Comparison of ENCODE assay signal across 20 cellular contexts in the genomic region with DNA sequence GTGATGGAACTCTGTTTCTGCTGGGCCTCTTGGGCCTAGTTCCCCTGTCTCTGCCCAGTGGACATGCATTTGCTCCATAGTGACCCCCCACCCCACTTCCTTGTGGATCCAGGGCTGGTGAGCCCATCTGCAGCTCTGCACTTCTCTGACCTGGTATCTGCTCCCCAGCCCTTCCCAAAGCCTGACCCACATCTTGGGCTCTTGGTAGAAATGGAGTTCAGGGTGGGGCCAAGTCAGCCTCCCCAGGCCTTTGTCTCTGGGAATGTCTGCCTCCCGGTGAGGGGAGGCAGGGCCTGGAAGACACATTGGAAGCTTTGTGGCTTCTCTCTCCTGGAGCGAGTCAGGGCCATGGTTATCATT. TPM values are rescaled to one million over a fixed set of nuclear protein-coding genes. Genes with fewer than 3 reads are reported as not detected.
DNase-seq lines count a peak whose midpoint lies in the region; ATAC-seq and TF ChIP-seq lines count a peak whose summit lies in the region.
"Had no signal": no experiment of that assay in that cellular context is flagged by ENCODE, and none has a peak within 500 bp of the region (broad histone marks: within the 10 kb centered on the region; RNA-seq: fewer than 3 reads in every experiment).

No MANE protein-coding gene starts in this region.

- H3K4me3 Mint-ChIP-seq in activated T-helper 1 cell treated with anti-CD3 and anti-CD28 coated beads, Interleukin-12 subunit alpha, Interleukin-12 subunit beta, Interleukin-2, Interleukin-4 antibody, amounts not matched to agents 30 ng/mL and 10 ng/mL and 1 ng/mL, durations not matched to agents 14 hours and 24 hours and 36 hours, result no peak overlapping the region
- H3K4me3 Mint-ChIP-seq: B cell; CD4-positive, CD25-positive, alpha-beta regulatory T cell; CD8-positive, alpha-beta T cell; GM23338 had no signal

- no peak for TF ChIP-seq POLR2A in sigmoid colon (IDR thresholded peaks at IDR 0.05)

- H3K4me3 ChIP-seq in sigmoid colon (no peak overlapping the region), left lung (no peak overlapping the region)
- H3K4me3 ChIP-seq: BLaER1, GM12878, GM23338 had no signal

- peaks cover 19% of the 10 kb centered on the region for H3K27me3 Mint-ChIP-seq in activated T-helper 1 cell treated with anti-CD3 and anti-CD28 coated beads, Interleukin-12 subunit alpha, Interleukin-12 subunit beta, Interleukin-2, Interleukin-4 antibody, amounts not matched to agents 30 ng/mL and 10 ng/mL and 1 ng/mL, durations not matched to agents 14 hours and 24 hours and 36 hours (ENCODE audit: insufficient read depth)

- ATAC-seq in left lung, result no peak
- ATAC-seq: CD8-positive, alpha-beta T cell; GM23338 had no signal

- H3K9me3 Mint-ChIP-seq in activated T-helper 1 cell treated with anti-CD3 and anti-CD28 coated beads, Interleukin-12 subunit alpha, Interleukin-12 subunit beta, Interleukin-2, Interleukin-4 antibody, amounts not matched to agents 30 ng/mL and 10 ng/mL and 1 ng/mL, durations not matched to agents 14 hours and 24 hours and 36 hours, result no peaks in the 10 kb centered on the region
- H3K9me3 Mint-ChIP-seq: CD4-positive, CD25-positive, alpha-beta regulatory T cell; CD8-positive, alpha-beta T cell had no signal

- TF ChIP-seq CTCF in sigmoid colon (IDR thresholded peaks at IDR 0.05), result no peak
- TF ChIP-seq CTCF in left lung (IDR thresholded peaks at IDR 0.05), result no peak

- intact Hi-C loops in posterior vena cava (cut with DNase I), result no loop called here
- intact Hi-C loops in sigmoid colon (cut with DNase I), result no loop called here
- intact Hi-C loops in left lung (cut with DNase I), result no loop called here
- intact Hi-C loops in activated T-helper 1 cell treated with anti-CD3 and anti-CD28 coated beads, Interleukin-12 subunit alpha, Interleukin-12 subunit beta, Interleukin-2, Interleukin-4 antibody, amounts not matched to agents 30 ng/mL and 10 ng/mL and 1 ng/mL, durations not matched to agents 14 hours and 24 hours and 36 hours (cut with micrococcal nuclease), result no loop called here

- H3K27ac Mint-ChIP-seq in activated T-helper 1 cell treated with anti-CD3 and anti-CD28 coated beads, Interleukin-12 subunit alpha, Interleukin-12 subunit beta, Interleukin-2, Interleukin-4 antibody, amounts not matched to agents 30 ng/mL and 10 ng/mL and 1 ng/mL, durations not matched to agents 14 hours and 24 hours and 36 hours, result no peak overlapping the region
- H3K27ac Mint-ChIP-seq: B cell; CD8-positive, alpha-beta T cell; GM23338 had no signal

- H3K27ac ChIP-seq in sigmoid colon (no peak overlapping the region), left lung (no peak overlapping the region)
- H3K27ac ChIP-seq: 22Rv1, BLaER1, C4-2B had no signal

- WGBS in sigmoid colon, 2 donors, result 75 to 81% methylated on average over 2 of the region's 2 CpGs

- no peak for TF ChIP-seq EP300 in sigmoid colon (IDR thresholded peaks at IDR 0.05)

- H3K9me3 ChIP-seq in sigmoid colon (no peaks in the 10 kb centered on the region), left lung (no peaks in the 10 kb centered on the region)
- H3K9me3 ChIP-seq: BLaER1 had no signal

- H3K27me3 ChIP-seq in sigmoid colon, result no peaks in the 10 kb centered on the region
- H3K27me3 ChIP-seq in left lung, result no peaks in the 10 kb centered on the region
- H3K27me3 ChIP-seq: BLaER1 had no signal

- H3K36me3 Mint-ChIP-seq in activated T-helper 1 cell treated with anti-CD3 and anti-CD28 coated beads, Interleukin-12 subunit alpha, Interleukin-12 subunit beta, Interleukin-2, Interleukin-4 antibody, amounts not matched to agents 30 ng/mL and 10 ng/mL and 1 ng/mL, durations not matched to agents 14 hours and 24 hours and 36 hours (ENCODE audit: low read depth), result no peaks in the 10 kb centered on the region
- H3K36me3 Mint-ChIP-seq: CD4-positive, CD25-positive, alpha-beta regulatory T cell; CD8-positive, alpha-beta T cell had no signal

- H3K36me3 ChIP-seq in sigmoid colon, result no peaks in the 10 kb centered on the region
- no peaks in the 10 kb centered on the region for H3K36me3 ChIP-seq in left lung
- H3K36me3 ChIP-seq: BLaER1 had no signal

- H3K4me1 ChIP-seq in sigmoid colon, result no peaks in the 10 kb centered on the region
- no peaks in the 10 kb centered on the region for H3K4me1 ChIP-seq in left lung

- DNase-seq in activated effector memory CD4-positive, alpha-beta T cell treated with anti-CD3 and anti-CD28 coated beads, Interleukin-2, amount 50 U/mL, for 16 hours, result peak; percentile 54
- DNase-seq in activated effector memory CD4-positive, alpha-beta T cell treated with Interleukin-2 at 50 U/mL for 16 hours, result no peak
- peak; percentile 44 for DNase-seq in posterior vena cava (ENCODE audit: low spot score)
- peak; percentile 19 for DNase-seq in sigmoid colon
- DNase-seq in left lung, result no peak
- no peak for DNase-seq in activated T-helper 1 cell treated with anti-CD3 and anti-CD28 coated beads, Interleukin-12 subunit alpha, Interleukin-12 subunit beta, Interleukin-2, Interleukin-4 antibody, amounts not matched to agents 30 ng/mL and 10 ng/mL and 1 ng/mL, durations not matched to agents 14 hours and 24 hours and 36 hours (ENCODE audit: low spot score)
- no peak for DNase-seq in COR-L47 (lab: John Stamatoyannopoulos, UW)
- DNase-seq: CD4-positive, CD25-positive, alpha-beta regulatory T cell; CD8-positive, alpha-beta T cell; DMS 273 treated with DMSO at 0.1 percent for 48 hours; DMS79; EL; GDM1; HCEC 1CT had no signal

- H3K4me1 Mint-ChIP-seq in activated T-helper 1 cell treated with anti-CD3 and anti-CD28 coated beads, Interleukin-12 subunit alpha, Interleukin-12 subunit beta, Interleukin-2, Interleukin-4 antibody, amounts not matched to agents 30 ng/mL and 10 ng/mL and 1 ng/mL, durations not matched to agents 14 hours and 24 hours and 36 hours (ENCODE audit: low read depth), result no peaks in the 10 kb centered on the region
- H3K4me1 Mint-ChIP-seq: CD4-positive, CD25-positive, alpha-beta regulatory T cell; GM23338 had no signal

RNA-seq across cellular contexts. Expression of gene TRAF3IP1, which starts 6.3 kb away (rescaled TPM):
- total RNA-seq in posterior vena cava (10 to 100 TPM; 27.1 to 37.2 TPM), sigmoid colon (10 to 100 TPM; 17.5 to 20.8 (median 18.2) TPM), left lung (10 to 100 TPM; 11.6 to 21.2 TPM)
- 10 to 100 TPM in 1 of 3 donors, 1 to 10 TPM in 2; 6.9 to 13.2 (median 7.2) TPM for polyA plus RNA-seq in sigmoid colon
- 14.4 and 15.4 TPM in 2 replicates for total RNA-seq in activated T-helper 1 cell treated with anti-CD3 and anti-CD28 coated beads, Interleukin-12 subunit alpha, Interleukin-12 subunit beta, Interleukin-2, Interleukin-4 antibody, amounts not matched to agents 30 ng/mL and 10 ng/mL and 1 ng/mL, durations not matched to agents 14 hours and 24 hours and 36 hours

RNA-seq across cellular contexts. Expression of gene PER2, which starts 25.6 kb away (rescaled TPM):
- total RNA-seq in posterior vena cava (10 to 100 TPM; 10.1 to 16.8 TPM), sigmoid colon (10 to 100 TPM in 1 of 4 donors, 1 to 10 TPM in 3; 7.7 to 11.8 (median 9.2) TPM), left lung (10 to 100 TPM in 1 of 2 donors, 1 to 10 TPM in 1; 7.7 to 14.2 TPM)
- 1 to 10 TPM; 3.7 to 7.1 (median 4.2) TPM for polyA plus RNA-seq in sigmoid colon
- 19.0 and 21.2 TPM in 2 replicates for total RNA-seq in activated T-helper 1 cell treated with anti-CD3 and anti-CD28 coated beads, Interleukin-12 subunit alpha, Interleukin-12 subunit beta, Interleukin-2, Interleukin-4 antibody, amounts not matched to agents 30 ng/mL and 10 ng/mL and 1 ng/mL, durations not matched to agents 14 hours and 24 hours and 36 hours

Comparison
In these comparisons a context has a peak if more than half of its experiments do, and no peak if none do; other contexts are left out.
1. DNase-seq: peak in activated effector memory CD4-positive, alpha-beta T cell treated with anti-CD3 and anti-CD28 coated beads, Interleukin-2, amount 50 U/mL, for 16 hours (single experiment), posterior vena cava (single experiment) and sigmoid colon (single experiment); none in activated effector memory CD4-positive, alpha-beta T cell treated with Interleukin-2 at 50 U/mL for 16 hours (single experiment), left lung (0 of 2), activated T-helper 1 cell treated with anti-CD3 and anti-CD28 coated beads, Interleukin-12 subunit alpha, Interleukin-12 subunit beta, Interleukin-2, Interleukin-4 antibody, amounts not matched to agents 30 ng/mL and 10 ng/mL and 1 ng/mL, durations not matched to agents 14 hours and 24 hours and 36 hours (single experiment) and COR-L47 (single experiment).